In genomic region chr6:13574571-13575376, GRCh38 we compare ENCODE assay signal across 1 cellular context.
TF ChIP-seq lines count a peak whose summit lies in the region.

Gene SIRT5 (plus strand): TSS chr6:13574601. CDS start chr6:13584111, 9,510 bp downstream.

TF ChIP-seq in HepG2, 621 proteins besides CTCF, POLR2A, EP300 and RAD21 (continued from another document and continues in another):
- no peak for TF ChIP-seq TRIM22 (IDR thresholded peaks at IDR 0.05)
- TF ChIP-seq PRMT3 (CRISPR knock-in tag; IDR thresholded peaks at IDR 0.05; ENCODE audit: borderline replicate concordance, low read depth) = no peak; the same call in 1 of the 2 replicates
- no peak; the same call in 1 of the 2 replicates for TF ChIP-seq RORA (CRISPR knock-in tag; IDR thresholded peaks at IDR 0.05)
- no peak for TF ChIP-seq CCAR2 (optimal IDR thresholded peaks at IDR 0.05; ENCODE audit: low read depth, low read length)
- peak; percentile 52; the same call in 1 of the 2 replicates for TF ChIP-seq ETV6 (CRISPR knock-in tag; conservative IDR thresholded peaks at IDR 0.05)
- peak; percentile 89 for TF ChIP-seq MTERF4 (CRISPR knock-in tag; IDR thresholded peaks at IDR 0.05)
- peak; percentile 49 for TF ChIP-seq BCL3 (CRISPR knock-in tag; IDR thresholded peaks at IDR 0.05)
- peak; percentile 68; the same call in 1 of the 2 replicates for TF ChIP-seq IRX3 (CRISPR knock-in tag; IDR thresholded peaks at IDR 0.05; ENCODE audit: borderline replicate concordance, low read depth)
- no peak for TF ChIP-seq ZNF577 (CRISPR knock-in tag; IDR thresholded peaks at IDR 0.05; ENCODE audit: borderline replicate concordance, low read depth)
- TF ChIP-seq ATRX (CRISPR knock-in tag; IDR thresholded peaks at IDR 0.05; ENCODE audit: borderline replicate concordance) = no peak
- TF ChIP-seq SRY (CRISPR knock-in tag; IDR thresholded peaks at IDR 0.05) = peak; percentile 82
- peak; percentile 47 for TF ChIP-seq SOX5 (CRISPR knock-in tag; IDR thresholded peaks at IDR 0.05; ENCODE audit: borderline replicate concordance)
- peak; percentile 78; the same call in 1 of the 2 replicates for TF ChIP-seq NR2F6 (IDR thresholded peaks at IDR 0.05)
- peak; percentile 83 for TF ChIP-seq NR2F6 (CRISPR knock-in tag; IDR thresholded peaks at IDR 0.05)
- TF ChIP-seq HDAC2 (CRISPR knock-in tag; IDR thresholded peaks at IDR 0.05) = peak; percentile 82
- no peak for TF ChIP-seq PLRG1 (conservative IDR thresholded peaks at IDR 0.05)
- peak; percentile 88 for TF ChIP-seq ZNF574 (CRISPR knock-in tag; IDR thresholded peaks at IDR 0.05)
- TF ChIP-seq PATZ1 (CRISPR knock-in tag; IDR thresholded peaks at IDR 0.05) = peak; percentile 86
- no peak for TF ChIP-seq SYNCRIP (IDR thresholded peaks at IDR 0.05; ENCODE audit: insufficient read depth, low read depth, low read length)
- TF ChIP-seq KDM4B (CRISPR knock-in tag; IDR thresholded peaks at IDR 0.05) = 0 out of 2 replicates have a peak, but pooled peaks have one; percentile 70
- TF ChIP-seq ZBTB38 (CRISPR knock-in tag; IDR thresholded peaks at IDR 0.05) = peak; percentile 80; the same call in 1 of the 2 replicates
- TF ChIP-seq SATB2 (CRISPR knock-in tag; IDR thresholded peaks at IDR 0.05) = peak; percentile 43; the same call in 1 of the 2 replicates
- no peak for TF ChIP-seq NFE2L1 (CRISPR knock-in tag; IDR thresholded peaks at IDR 0.05; ENCODE audit: borderline replicate concordance)
- TF ChIP-seq FOXK2 (IDR thresholded peaks at IDR 0.05) = no peak
- TF ChIP-seq ZNF605 (CRISPR knock-in tag; IDR thresholded peaks at IDR 0.05) = peak; percentile 98
- peak; percentile 84; the same call in 1 of the 2 replicates for TF ChIP-seq ZNF543 (CRISPR knock-in tag; IDR thresholded peaks at IDR 0.05)
- peak; percentile 88; the same call in 1 of the 2 replicates for TF ChIP-seq ZMYM4 (CRISPR knock-in tag; IDR thresholded peaks at IDR 0.05)
- TF ChIP-seq ZNF580 (CRISPR knock-in tag; IDR thresholded peaks at IDR 0.05; ENCODE audit: borderline replicate concordance, low read depth) = 0 out of 2 replicates have a peak, but pooled peaks have one; percentile 88
- TF ChIP-seq MLLT10 (CRISPR knock-in tag; IDR thresholded peaks at IDR 0.05) = no peak
- peak; percentile 84 for TF ChIP-seq TAF1 (CRISPR knock-in tag; IDR thresholded peaks at IDR 0.05)
- TF ChIP-seq ZNF782 (CRISPR knock-in tag; IDR thresholded peaks at IDR 0.05; ENCODE audit: borderline replicate concordance) = peak; percentile 94; the same call in 1 of the 2 replicates
- no peak; the same call in 1 of the 2 replicates for TF ChIP-seq GFI1 (CRISPR knock-in tag; IDR thresholded peaks at IDR 0.05; ENCODE audit: borderline replicate concordance)
- TF ChIP-seq NFAT5 (CRISPR knock-in tag; IDR thresholded peaks at IDR 0.05) = no peak; the same call in 1 of the 2 replicates
- TF ChIP-seq HNRNPH1 (optimal IDR thresholded peaks at IDR 0.05; ENCODE audit: low read depth, low read length) = no peak
- peak; percentile 81 for TF ChIP-seq NR2F2 (IDR thresholded peaks at IDR 0.05; ENCODE audit: borderline replicate concordance, low read depth)
- no peak for TF ChIP-seq KDM6A (CRISPR knock-in tag; IDR thresholded peaks at IDR 0.05; ENCODE audit: low read depth)
- peak; percentile 92 for TF ChIP-seq CSRNP1 (CRISPR knock-in tag; IDR thresholded peaks at IDR 0.05)
- no peak for TF ChIP-seq MIXL1 (CRISPR knock-in tag; IDR thresholded peaks at IDR 0.05)
- TF ChIP-seq HMG20B (CRISPR knock-in tag; conservative IDR thresholded peaks at IDR 0.05) = peak; percentile 73
- no peak; the same call in 1 of the 2 replicates for TF ChIP-seq HMG20A (CRISPR knock-in tag; IDR thresholded peaks at IDR 0.05; ENCODE audit: borderline replicate concordance)
- peak; percentile 87; the same call in 1 of the 2 replicates for TF ChIP-seq AKAP8 (CRISPR knock-in tag; IDR thresholded peaks at IDR 0.05)
- no peak for TF ChIP-seq ZNF615 (CRISPR knock-in tag; IDR thresholded peaks at IDR 0.05; ENCODE audit: borderline replicate concordance)
- peak; percentile 92 for TF ChIP-seq PITX1 (CRISPR knock-in tag; IDR thresholded peaks at IDR 0.05)
